Comparison of ENCODE assay signal across 1 cellular context in the genomic region with DNA sequence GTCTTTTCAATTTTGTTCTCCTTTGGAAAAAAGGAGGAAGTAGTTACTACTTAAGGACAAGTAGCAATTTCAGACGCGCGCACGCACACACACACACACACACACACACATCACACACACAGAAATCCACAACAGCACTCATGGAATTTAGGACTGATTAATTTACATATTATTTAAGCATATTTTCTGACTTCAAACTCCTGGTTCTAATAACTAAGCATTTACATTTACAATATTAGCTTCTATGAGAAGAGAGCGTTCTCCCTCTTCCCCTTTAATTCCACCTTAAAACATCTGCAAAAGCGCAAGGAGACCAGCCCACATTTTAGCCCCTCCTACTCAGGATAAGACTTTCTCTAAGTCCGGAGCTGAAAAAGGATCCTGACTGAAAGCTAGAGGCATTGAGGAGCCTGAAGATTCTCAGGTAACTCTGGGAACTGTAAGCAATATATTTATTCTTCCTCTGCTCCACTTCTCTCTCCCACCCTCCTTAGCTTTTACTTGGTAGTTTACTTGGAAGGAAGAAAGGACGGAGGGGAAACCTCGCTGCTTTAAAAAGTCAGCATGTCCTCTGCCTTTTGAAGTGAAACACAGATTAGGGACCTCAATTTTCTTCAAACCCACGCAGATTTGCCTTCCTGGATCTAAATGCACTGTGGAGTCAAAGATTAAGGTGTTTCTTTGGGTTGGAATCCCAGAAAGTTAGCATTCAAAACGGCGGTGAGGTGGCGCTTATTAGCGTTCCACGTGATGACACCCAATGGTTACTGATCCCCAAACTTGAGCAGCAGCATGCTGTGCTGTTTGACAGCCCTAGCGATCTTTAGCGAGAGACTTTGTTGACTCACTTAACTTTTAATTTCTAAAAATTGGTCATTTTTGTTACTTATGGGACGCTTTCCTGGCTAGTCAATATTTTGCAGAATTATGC.
A peak's percentile ranks its signal among the peaks of the same experiment; 100 is the strongest.
TF ChIP-seq lines count a peak whose summit lies in the region.

TSS of gene PLA2G4A (plus strand) at position 338 of the 931 bp plus-strand sequence. CDS start 25,406 bp downstream, outside the sequence.

TF ChIP-seq in IMR-90, 13 proteins besides CTCF, POLR2A, EP300 and RAD21 (continued from another document):
- TF ChIP-seq USF2 (IDR thresholded peaks at IDR 0.05; ENCODE audit: low read depth, low read length) (0 out of 2 replicates have a peak, but pooled peaks have one; percentile 7), MAZ (IDR thresholded peaks at IDR 0.05; ENCODE audit: borderline replicate concordance, low read depth, low read length) (no peak), MXI1 (IDR thresholded peaks at IDR 0.05; ENCODE audit: borderline replicate concordance, low read depth, low read length) (peak; percentile 56; the same call in 1 of the 2 replicates)
